18 cellular contexts compared by ENCODE assay signal in the genomic region with DNA sequence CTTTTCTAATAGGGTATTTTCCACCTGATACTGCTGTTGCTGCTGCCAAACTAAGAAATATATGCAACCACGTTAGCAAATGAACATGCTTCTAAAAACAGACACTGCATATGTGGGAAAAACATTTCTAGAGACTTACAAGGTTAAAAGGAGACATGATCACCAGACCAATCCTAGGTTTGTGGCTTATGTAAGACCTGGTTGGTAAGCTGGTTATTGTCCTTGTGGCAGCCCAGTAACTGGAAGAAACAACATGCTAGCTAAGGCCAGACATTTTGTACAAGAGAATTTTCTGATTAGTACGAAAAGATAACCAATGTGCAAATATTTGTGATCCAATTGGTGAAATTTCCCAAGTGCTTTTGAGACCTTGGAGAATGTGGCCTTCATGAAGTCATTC.
"Had no signal": no experiment of that assay in that cellular context is flagged by ENCODE, and none has a peak within 500 bp of the region (broad histone marks: within the 10 kb centered on the region; RNA-seq: fewer than 3 reads in every experiment).

No MANE protein-coding gene starts in this region.

- H3K27me3 Mint-ChIP-seq: central memory CD8-positive, alpha-beta T cell had no signal

- H3K27ac Mint-ChIP-seq: activated naive CD4-positive, alpha-beta T cell treated with anti-CD3 and anti-CD28 coated beads for 36 hours; activated T-helper 1 cell treated with anti-CD3 and anti-CD28 coated beads, Interleukin-12 subunit alpha, Interleukin-12 subunit beta, Interleukin-2, Interleukin-4 antibody, amounts not matched to agents 30 ng/mL and 10 ng/mL and 1 ng/mL, durations not matched to agents 14 hours and 24 hours and 36 hours; nephron had no signal

- H3K4me3 Mint-ChIP-seq: activated naive CD4-positive, alpha-beta T cell treated with anti-CD3 and anti-CD28 coated beads for 36 hours; activated T-helper 1 cell treated with anti-CD3 and anti-CD28 coated beads, Interleukin-12 subunit alpha, Interleukin-12 subunit beta, Interleukin-2, Interleukin-4 antibody, amounts not matched to agents 30 ng/mL and 10 ng/mL and 1 ng/mL, durations not matched to agents 14 hours and 24 hours and 36 hours; central memory CD8-positive, alpha-beta T cell; nephron had no signal

- H3K4me1 Mint-ChIP-seq: central memory CD8-positive, alpha-beta T cell; nephron had no signal

- ATAC-seq: gastroesophageal sphincter had no signal

- DNase-seq: activated CD4-positive, alpha-beta T cell treated with anti-CD3 and anti-CD28 coated beads for 4 hours; activated naive CD4-positive, alpha-beta T cell treated with anti-CD3 and anti-CD28 coated beads for 36 hours; adrenal gland; cortex of kidney; effector memory CD4-positive, alpha-beta T cell; islet precursor cell; left ventricle myocardium inferior; mesenchymal stem cell; sigmoid colon; stimulated activated CD4-positive, alpha-beta T cell treated with anti-CD3 and anti-CD28 coated beads, Interleukin-2, amount 100 ng/mL, for 48 hours; stimulated activated CD8-positive, alpha-beta memory T cell treated with anti-CD3 and anti-CD28 coated beads, Interleukin-4, amount 100 ng/mL, for 48 hours; tibial artery; uterus; WERI-Rb-1 had no signal

- H3K9me3 Mint-ChIP-seq: central memory CD8-positive, alpha-beta T cell had no signal
